7 cellular contexts compared by ENCODE assay signal in the genomic region with DNA sequence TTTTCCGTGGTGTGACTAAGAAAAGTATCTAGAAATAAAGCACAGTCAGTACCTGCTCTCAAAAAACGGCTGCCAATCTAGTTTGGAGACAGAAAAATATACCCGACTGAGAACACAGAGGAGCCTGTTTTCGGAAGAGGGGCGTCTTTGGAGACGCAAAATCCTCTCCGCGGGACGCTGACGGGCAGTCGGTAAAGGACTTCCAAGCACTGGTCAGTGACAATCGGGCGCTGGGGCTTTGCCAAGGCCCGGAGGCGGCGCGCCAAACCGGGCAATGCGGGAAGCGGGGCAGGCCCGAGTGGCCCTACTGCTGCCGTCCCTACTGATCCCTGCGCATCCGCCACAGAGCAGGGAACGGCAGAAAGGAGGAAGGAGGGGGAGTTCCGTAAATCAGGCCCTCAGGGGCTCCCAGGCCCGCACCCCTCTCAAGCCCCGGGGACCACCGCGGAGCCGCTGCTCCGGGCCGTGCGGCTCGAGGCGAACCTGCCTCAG. TPM values are rescaled to one million over a fixed set of nuclear protein-coding genes. Genes with fewer than 3 reads are reported as not detected.
DNase-seq lines count a peak whose midpoint lies in the region; ATAC-seq and TF ChIP-seq lines count a peak whose summit lies in the region.

No MANE protein-coding gene starts in this region.

- H3K9me3 ChIP-seq in left ventricle myocardium inferior (replicated peaks) (no peaks in the 10 kb centered on the region), trophoblast cell (ENCODE audit: insufficient read depth, low read depth, low read length) (no peaks in the 10 kb centered on the region)

- peak overlapping the region; percentile 90 for H4K91ac ChIP-seq in trophoblast cell (ENCODE audit: low read depth, low read length)

- H3K4me3 ChIP-seq in left ventricle myocardium inferior (peak overlapping the region; percentile 96), trophoblast cell (ENCODE audit: low read depth, low read length) (peak overlapping the region; percentile 89)

- H3K27ac ChIP-seq in left ventricle myocardium inferior (replicated peaks): peak overlapping the region; percentile 96
- peak overlapping the region; percentile 95 for H3K27ac ChIP-seq in trophoblast cell (ENCODE audit: low read depth, low read length)

- TF ChIP-seq CTCF in left ventricle myocardium inferior (IDR thresholded peaks at IDR 0.05; ENCODE audit: borderline replicate concordance): no peak

- H3K36me3 ChIP-seq in left ventricle myocardium inferior (peaks cover 11% of the 10 kb centered on the region), trophoblast cell (ENCODE audit: control insufficient read depth in 1 of 2, insufficient read depth in 2 of 2, low read length in 2 of 2) (peaks cover 3 to 8% of the 10 kb centered on the region in 2 experiments)

- H2AK5ac ChIP-seq in trophoblast cell (ENCODE audit: low read length): peak overlapping the region; percentile 33

- H3K4me1 ChIP-seq in left ventricle myocardium inferior (peaks cover 27% of the 10 kb centered on the region), trophoblast cell (ENCODE audit: control insufficient read depth in 1 of 2, insufficient read depth in 2 of 2, low read length in 2 of 2) (peaks cover 8 to 9% of the 10 kb centered on the region in 2 experiments)

- peaks cover 11% of the 10 kb centered on the region for H3K79me2 ChIP-seq in trophoblast cell (ENCODE audit: control insufficient read depth, insufficient read depth, low read length, poor library complexity)

- peak overlapping the region; percentile 99 for H3K9ac ChIP-seq in trophoblast cell (ENCODE audit: low read length)

- H3K4me2 ChIP-seq in trophoblast cell (ENCODE audit: low read length): peak overlapping the region; percentile 87

- peak overlapping the region; percentile 58 for H3K18ac ChIP-seq in trophoblast cell (ENCODE audit: low read length)

- no peaks in the 10 kb centered on the region for H3K27me3 ChIP-seq in left ventricle myocardium inferior (ENCODE audit: low read depth)
- no peaks in the 10 kb centered on the region for H3K27me3 ChIP-seq in trophoblast cell (ENCODE audit: insufficient read depth, low read length)

- no peak overlapping the region for H2BK12ac ChIP-seq in trophoblast cell (ENCODE audit: low read length)

- no CpG with 5 or more reads among the region's 36 CpGs for WGBS in trophoblast cell (ENCODE audit: extremely low coverage, insufficient coverage, insufficient read length)

- peak overlapping the region; percentile 67 for H2BK5ac ChIP-seq in trophoblast cell (ENCODE audit: low read depth, low read length, poor library complexity)

- intact Hi-C loops in left ventricle myocardium inferior (cut with micrococcal nuclease): no loop called here

- peak; percentile 24 for ATAC-seq in GM21529 (IDR thresholded peaks at IDR 0.05; ENCODE audit: unreplicated experiment)

- H4K8ac ChIP-seq in trophoblast cell (ENCODE audit: low read depth, low read length): peak overlapping the region; percentile 93

- H3K14ac ChIP-seq in trophoblast cell (ENCODE audit: low read length): peak overlapping the region; percentile 87

- peak; percentile 56 for DNase-seq in EH (ENCODE audit: low read depth)
- DNase-seq in NAMALWA (ENCODE audit: low spot score): peak; percentile 26
- DNase-seq in amygdala (lab: John Stamatoyannopoulos, UW): peak in 44 of 56 donors; percentile 17 to 81 (median 65)
- peak; percentile 71 for DNase-seq in left ventricle myocardium inferior
- DNase-seq in trophoblast cell: peak; percentile 53 to 71
- DNase-seq in GM19238 (ENCODE audit: insufficient read length, low spot score): no peak

- H3K23ac ChIP-seq in trophoblast cell (ENCODE audit: low read length): no peak overlapping the region

- peaks cover 12% of the 10 kb centered on the region for H3K79me1 ChIP-seq in trophoblast cell (ENCODE audit: low read length)

- H2BK120ac ChIP-seq in trophoblast cell (ENCODE audit: insufficient read depth, low read length, poor library complexity): peak overlapping the region; percentile 60

- peak overlapping the region; percentile 62 for H2AFZ ChIP-seq in trophoblast cell (ENCODE audit: insufficient read depth, low read length, poor library complexity)

- H3K4ac ChIP-seq in trophoblast cell (ENCODE audit: low read depth, low read length): peak overlapping the region; percentile 85

- peak overlapping the region; percentile 55 for H4K12ac ChIP-seq in trophoblast cell (ENCODE audit: low read depth, low read length)

RNA-seq across cellular contexts. Expression of gene DPY19L3, which starts 0.6 kb away (rescaled TPM):
- total RNA-seq in left ventricle myocardium inferior: 5.2 TPM
- polyA plus RNA-seq in trophoblast cell (2013): 20.7 and 21.1 TPM in 2 replicates

RNA-seq across cellular contexts. Expression of gene ZNF507, which starts 59.6 kb away (rescaled TPM):
- total RNA-seq in left ventricle myocardium inferior: 17.7 TPM
- polyA plus RNA-seq in trophoblast cell (2013): 7.2 and 7.7 TPM in 2 replicates
